25 cellular contexts compared by ENCODE assay signal in genomic region chr2:182680838-182681237, GRCh38.
"Had no signal": no experiment of that assay in that cellular context is flagged by ENCODE, and none has a peak within 500 bp of the region (broad histone marks: within the 10 kb centered on the region; RNA-seq: fewer than 3 reads in every experiment).

No MANE protein-coding gene starts in this region.

- DNase-seq: Karpas-422; KBM-7; MG63; NCI-H1092; NCI-H1105 treated with DMSO at 0.1 percent for 48 hours; NCI-H1417 treated with DMSO at 0.1 percent for 48 hours; NCI-H146; NCI-H1694 treated with DMSO at 0.1 percent for 48 hours; NCI-H1930; NCI-H2081; NCI-H2107; NCI-H226; NCI-H446; NCI-H510A; NCI-H524 treated with DMSO at 0.1 percent for 48 hours; NCI-H69; NCI-H774; NK-92 treated with Interleukin-12 subunit alpha and Interleukin-12 subunit beta, amount 100 ng/mL, for 24 hours; PC-3; SHP77; SJCRH30; T-helper 1 cell had no signal

- H3K27ac Mint-ChIP-seq: IgD-negative memory B cell had no signal

- ATAC-seq: Panc1, PC-3, SK-N-SH treated with all-trans-retinoic acid at 6 μM for 48 hours had no signal
